ENCODE assay signal across 13 cellular contexts in genomic region chr2:55875434-55876135, GRCh38. TPM values are rescaled to one million over a fixed set of nuclear protein-coding genes. Genes with fewer than 3 reads are reported as not detected.
DNase-seq lines count a peak whose midpoint lies in the region; ATAC-seq and TF ChIP-seq lines count a peak whose summit lies in the region.
"Had no signal": no experiment of that assay in that cellular context is flagged by ENCODE, and none has a peak within 500 bp of the region (broad histone marks: within the 10 kb centered on the region; RNA-seq: fewer than 3 reads in every experiment).

No MANE protein-coding gene starts in this region.

- H3K9me3 ChIP-seq in effector memory CD4-positive, alpha-beta T cell (ENCODE audit: control insufficient read depth, low read length) = no peaks in the 10 kb centered on the region
- H3K9me3 ChIP-seq: gastroesophageal sphincter had no signal

- no peak overlapping the region for H3K4me3 ChIP-seq in effector memory CD4-positive, alpha-beta T cell (ENCODE audit: insufficient read depth, low read depth, low read length, poor library complexity, severe bottlenecking)
- H3K4me3 ChIP-seq: gastroesophageal sphincter had no signal

- POLR2A ChIA-PET in HEK293T (lab: Yijun Ruan, JAX) = no interaction called here

- ATAC-seq in GM18867 (IDR thresholded peaks at IDR 0.05; ENCODE audit: unreplicated experiment) = peak; percentile 84
- peak; percentile 76 for ATAC-seq in HG02870 (IDR thresholded peaks at IDR 0.05; ENCODE audit: unreplicated experiment)
- peak; percentile 79 for ATAC-seq in left lobe of liver
- ATAC-seq: activated T-helper 17 cell treated with anti-CD3 and anti-CD28 coated beads, Interleukin-2, amount 50 U/mL, for 72 hours; gastroesophageal sphincter; Panc1 had no signal

- no peaks in the 10 kb centered on the region for H3K27me3 ChIP-seq in effector memory CD4-positive, alpha-beta T cell (replicated peaks; ENCODE audit: control insufficient read depth, insufficient read depth, low read length, poor library complexity, severe bottlenecking)
- H3K27me3 ChIP-seq: gastroesophageal sphincter had no signal

- DNase-seq in SW 1271 (lab: John Stamatoyannopoulos, UW) (peak; percentile 13 to 19), left lobe of liver (ENCODE audit: low spot score) (no peak), HEK293T (ENCODE audit: extremely low spot score) (no peak)
- no peak for DNase-seq in activated CD4-positive, CD25-positive, alpha-beta regulatory T cell (lab: John Stamatoyannopoulos, UW)
- no peak for DNase-seq in stimulated activated CD4-positive, alpha-beta T cell treated with anti-CD3 and anti-CD28 coated beads, Interleukin-1b, Interleukin-23, amount 100 ng/mL, for 48 hours
- no peak for DNase-seq in effector memory CD4-positive, alpha-beta T cell
- DNase-seq: NCI-H187 treated with DMSO at 0.1 percent for 48 hours had no signal

- H3K4me1 ChIP-seq in effector memory CD4-positive, alpha-beta T cell (ENCODE audit: control insufficient read depth, insufficient read depth, low read length, poor library complexity, severe bottlenecking) = no peaks in the 10 kb centered on the region
- H3K4me1 ChIP-seq: gastroesophageal sphincter had no signal

- no peaks in the 10 kb centered on the region for H3K36me3 ChIP-seq in effector memory CD4-positive, alpha-beta T cell (ENCODE audit: control insufficient read depth, insufficient read depth, low read length)
- H3K36me3 ChIP-seq: gastroesophageal sphincter had no signal

- no peak overlapping the region for H3K27ac ChIP-seq in effector memory CD4-positive, alpha-beta T cell (ENCODE audit: insufficient read depth, low read length, poor library complexity, severe bottlenecking)
- H3K27ac ChIP-seq: C4-2B, gastroesophageal sphincter had no signal

- CTCF ChIA-PET in HEK293T (lab: Yijun Ruan, JAX) = no interaction called here

TF ChIP-seq in HEK293T, 16 proteins besides CTCF, POLR2A, EP300 and RAD21:
- no peak for TF ChIP-seq BHLHE40 (IDR thresholded peaks at IDR 0.05; ENCODE audit: borderline replicate concordance)
- no peak for TF ChIP-seq NFRKB (IDR thresholded peaks at IDR 0.05)
- TF ChIP-seq TARDBP (IDR thresholded peaks at IDR 0.05) = no peak
- TF ChIP-seq PKNOX1 (IDR thresholded peaks at IDR 0.05) = no peak
- no peak for TF ChIP-seq SUZ12 (IDR thresholded peaks at IDR 0.05)
- TF ChIP-seq ZNF384 (IDR thresholded peaks at IDR 0.05) = no peak
- no peak for TF ChIP-seq ARNT (IDR thresholded peaks at IDR 0.05)
- no peak for TF ChIP-seq FOXM1 (IDR thresholded peaks at IDR 0.05; ENCODE audit: borderline replicate concordance)
- no peak for TF ChIP-seq LEF1 (IDR thresholded peaks at IDR 0.05; ENCODE audit: borderline replicate concordance)
- no peak for TF ChIP-seq FOXA1 (IDR thresholded peaks at IDR 0.05)
- TF ChIP-seq SP1 (IDR thresholded peaks at IDR 0.05) = no peak
- no peak for TF ChIP-seq L3MBTL2 (conservative IDR thresholded peaks at IDR 0.05)
- no peak for TF ChIP-seq ELF4 (IDR thresholded peaks at IDR 0.05)

RNA-seq across cellular contexts. Expression of gene EFEMP1, which starts 48.0 kb away (rescaled TPM):
- 3.1 TPM for total RNA-seq in left lobe of liver
- total RNA-seq: activated T-helper 17 cell treated with anti-CD3 and anti-CD28 coated beads, Interleukin-2, amount 50 U/mL, for 72 hours had no signal

Comparison
In these comparisons a context has a peak if more than half of its experiments do, and no peak if none do; other contexts are left out.
1. DNase-seq: peak in SW 1271 (2 of 2); none in left lobe of liver (single experiment), activated CD4-positive, CD25-positive, alpha-beta regulatory T cell (0 of 4), stimulated activated CD4-positive, alpha-beta T cell treated with anti-CD3 and anti-CD28 coated beads, Interleukin-1b, Interleukin-23, amount 100 ng/mL, for 48 hours (single experiment), effector memory CD4-positive, alpha-beta T cell (0 of 3) and HEK293T (single experiment).
2. Peak in every context shown above with its lines, with median percentiles within 50 percentile points of each other: ATAC-seq.